In the genomic region with DNA sequence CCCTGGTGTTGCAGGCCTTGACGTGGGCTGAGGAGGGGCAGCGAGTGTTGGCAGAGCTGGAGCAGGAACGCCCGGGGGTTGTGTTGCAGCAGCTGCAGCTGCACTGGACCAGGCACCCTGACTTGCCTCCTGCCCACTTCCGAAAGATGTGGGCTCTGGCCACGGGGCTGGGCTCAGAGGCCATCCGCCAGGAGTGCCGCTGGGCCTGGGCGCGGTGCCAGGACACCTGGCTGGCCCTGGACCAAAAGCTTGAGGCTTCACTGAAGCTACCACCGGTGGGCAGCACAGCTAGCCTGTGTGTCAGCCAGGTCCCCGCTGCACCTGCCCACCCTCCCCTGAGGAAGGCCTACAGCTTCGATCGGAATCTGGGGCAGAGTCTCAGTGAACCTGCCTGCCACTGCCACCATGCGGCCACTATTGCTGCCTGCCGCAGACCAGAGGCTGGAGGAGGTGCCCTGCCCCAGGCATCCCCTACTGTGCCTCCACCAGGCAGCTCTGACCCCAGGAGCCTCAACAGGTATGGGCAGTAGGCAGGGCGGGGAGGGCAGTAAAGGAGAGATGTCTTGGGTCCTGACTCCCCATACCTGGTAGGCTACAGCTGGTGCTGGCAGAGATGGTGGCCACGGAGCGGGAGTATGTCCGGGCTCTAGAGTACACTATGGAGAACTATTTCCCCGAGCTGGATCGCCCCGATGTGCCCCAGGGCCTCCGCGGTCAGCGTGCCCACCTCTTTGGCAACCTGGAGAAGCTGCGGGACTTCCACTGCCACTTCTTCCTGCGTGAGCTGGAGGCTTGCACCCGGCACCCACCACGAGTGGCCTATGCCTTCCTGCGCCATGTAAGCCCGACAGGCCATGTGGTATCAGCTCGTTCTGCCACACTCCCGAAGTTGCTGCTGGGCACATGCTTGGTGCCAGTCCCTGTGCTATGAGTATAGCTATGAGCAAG, we compare ENCODE assay signal across 8 cellular contexts. TPM values are rescaled to one million over a fixed set of nuclear protein-coding genes. Genes with fewer than 3 reads are reported as not detected.
DNase-seq lines count a peak whose midpoint lies in the region; ATAC-seq and TF ChIP-seq lines count a peak whose summit lies in the region.

No MANE protein-coding gene starts in this region.

- H3K4me3 ChIP-seq in HEK293 (ENCODE audit: low read depth, low read length) = no peak overlapping the region
- H3K4me3 ChIP-seq in Peyer's patch = no peak overlapping the region
- H3K4me3 ChIP-seq in foreskin fibroblast (ENCODE audit: low read depth in 1 of 2, low read length in 2 of 2) = no peak overlapping the region
- no peak overlapping the region for H3K4me3 ChIP-seq in retinal pigment epithelial cell (ENCODE audit: low read length)

- TF ChIP-seq CTCF in HEK293 (tag by site-specific recombination; IDR thresholded peaks at IDR 0.05) (peak; percentile 48; the same call in 1 of the 2 replicates), Peyer's patch (IDR thresholded peaks at IDR 0.05) (peak in 4 of 6 experiments; percentile 27 to 58 (median 54)), foreskin fibroblast (IDR thresholded peaks at IDR 0.05; ENCODE audit: low read depth, low read length) (peak; percentile 30), retinal pigment epithelial cell (conservative IDR thresholded peaks at IDR 0.05; ENCODE audit: low read depth, low read length) (peak; percentile 68)

- POLR2A ChIA-PET in HEK293 (lab: Yijun Ruan, JAX) = interaction anchor here (0.5 to 0.6 kb wide), 2 partner anchors 34 to 35 kb away, joined by 3 to 4 read pairs; no protein-coding TSS in a partner anchor

- no peak for ATAC-seq in GM21360 (IDR thresholded peaks at IDR 0.05; ENCODE audit: unreplicated experiment)
- ATAC-seq in HG02798 (IDR thresholded peaks at IDR 0.05; ENCODE audit: poor library complexity, unreplicated experiment) = no peak

- H3K36me3 ChIP-seq in HEK293 (ENCODE audit: control insufficient read depth in 2 of 2, insufficient read depth in 1 of 2, low read length in 2 of 2) (peaks cover 0 to 44% of the 10 kb centered on the region in 2 experiments; a peak in 1 of 3 replicates), Peyer's patch (no peaks in the 10 kb centered on the region)

- H3K27me3 ChIP-seq in Peyer's patch = no peaks in the 10 kb centered on the region

- peak in 2 of 3 donors; percentile 57 to 65 for DNase-seq in Peyer's patch
- peak in 1 of 2 donors; percentile 58 for DNase-seq in foreskin fibroblast
- DNase-seq in retinal pigment epithelial cell (ENCODE audit: low read depth) = no peak
- no peak for DNase-seq in T-helper 2 cell
- DNase-seq in pons (ENCODE audit: low spot score) = no peak

- H3K9me3 ChIP-seq in HEK293 (ENCODE audit: control insufficient read depth, insufficient read depth, low read depth, low read length) (no peaks in the 10 kb centered on the region), Peyer's patch (no peaks in the 10 kb centered on the region)

- CTCF ChIA-PET in HEK293 (lab: Yijun Ruan, JAX) = interaction anchor here (0.6 to 3.8 kb wide), 27 partner anchors 8 to 186 kb away, joined by 3 to 26 read pairs (median 3); a partner anchor contains a TSS

- H3K4me1 ChIP-seq in HEK293 (ENCODE audit: control insufficient read depth, insufficient read depth, low read length) (no peaks in the 10 kb centered on the region), Peyer's patch (no peaks in the 10 kb centered on the region)

- H3K27ac ChIP-seq in HEK293 (ENCODE audit: extremely low read depth, low read depth, low read length) (no peak overlapping the region), Peyer's patch (no peak overlapping the region)

- TF ChIP-seq POLR2A in Peyer's patch (IDR thresholded peaks at IDR 0.05) = no peak

TF ChIP-seq in HEK293, 187 proteins besides CTCF, POLR2A, EP300 and RAD21:
- TF ChIP-seq ZNF521 (tag by site-specific recombination; IDR thresholded peaks at IDR 0.05) = no peak
- TF ChIP-seq ZBTB17 (tag by site-specific recombination; IDR thresholded peaks at IDR 0.05) = peak; percentile 33; the same call in 1 of the 2 replicates
TF ChIP-seq in HEK293: peak in this region for 1.

RNA-seq across cellular contexts. Expression of a gene that starts 5.6 kb away (rescaled TPM):
- 10 to 100 TPM; 12.3 to 16.5 (median 14.0) TPM for total RNA-seq in Peyer's patch

RNA-seq across cellular contexts. Expression of a gene that starts 36.2 kb away (rescaled TPM):
- 1 to 10 TPM; 1.2 to 2.2 (median 1.8) TPM for total RNA-seq in Peyer's patch

RNA-seq across cellular contexts. Expression of a gene that starts 37.7 kb away (rescaled TPM):
- 10 to 100 TPM; 13.3 to 64.4 (median 38.8) TPM for total RNA-seq in Peyer's patch

RNA-seq across cellular contexts. Expression of a gene that starts 41.6 kb away (rescaled TPM):
- total RNA-seq in Peyer's patch = not detected

RNA-seq across cellular contexts. Expression of a gene that starts 41.6 kb away (rescaled TPM):
- 1 to 10 TPM in 1 of 4 donors, not detected in 3; 5.1 TPM for total RNA-seq in Peyer's patch

Comparison
In these comparisons a context has a peak if more than half of its experiments do, and no peak if none do; other contexts are left out.
1. DNase-seq: peak in Peyer's patch (2 of 3); none in retinal pigment epithelial cell (single experiment), T-helper 2 cell (0 of 5) and pons (single experiment).
2. Peak in every context shown above with its lines, with median percentiles within 50 percentile points of each other: CTCF ChIP-seq.